In genomic region chr13:114074671-114075315, GRCh38 we compare ENCODE assay signal across 23 cellular contexts. TPM values are rescaled to one million over a fixed set of nuclear protein-coding genes. Genes with fewer than 3 reads are reported as not detected.
DNase-seq lines count a peak whose midpoint lies in the region; ATAC-seq and TF ChIP-seq lines count a peak whose summit lies in the region.
"Had no signal": no experiment of that assay in that cellular context is flagged by ENCODE, and none has a peak within 500 bp of the region (broad histone marks: within the 10 kb centered on the region; RNA-seq: fewer than 3 reads in every experiment).

No MANE protein-coding gene starts in this region.

- no peak for ATAC-seq in activated T-helper 17 cell treated with anti-CD3 and anti-CD28 coated beads, Interleukin-2, amount 50 U/mL, for 72 hours (replicated peaks)
- ATAC-seq: activated CD4-positive, CD25-positive, alpha-beta regulatory T cell treated with anti-CD3 and anti-CD28 coated beads, Interleukin-2, amount 50 U/mL, for 24 hours; gastroesophageal sphincter had no signal

- no peaks in the 10 kb centered on the region for H3K27me3 ChIP-seq in BLaER1 treated with 17β-estradiol and CSF1 and Interleukin-3, amounts not matched to agents 10 nM and 100 nM
- no peaks in the 10 kb centered on the region for H3K27me3 ChIP-seq in neural progenitor cell
- H3K27me3 ChIP-seq in H7 (ENCODE audit: control insufficient read depth, insufficient read depth, low read length): no peaks in the 10 kb centered on the region
- H3K27me3 ChIP-seq: esophagus muscularis mucosa, gastroesophageal sphincter, neutrophil, testis had no signal

- H3K4me3 ChIP-seq in BLaER1 treated with 17β-estradiol and CSF1 and Interleukin-3, amounts not matched to agents 10 nM and 100 nM: no peak overlapping the region
- H3K4me3 ChIP-seq in neural progenitor cell (no peak overlapping the region), H7 (ENCODE audit: insufficient read depth, low read depth, low read length) (no peak overlapping the region)
- H3K4me3 ChIP-seq: esophagus muscularis mucosa, gastroesophageal sphincter, HAP-1, SK-N-MC had no signal

- TF ChIP-seq CTCF in neural progenitor cell (IDR thresholded peaks at IDR 0.05): no peak

- no peaks in the 10 kb centered on the region for H3K79me2 ChIP-seq in neural progenitor cell (ENCODE audit: low read depth)

- peak overlapping the region; percentile 8 to 86 (median 70); a peak in 21 of 22 replicates for H3K4me2 ChIP-seq in BLaER1 treated with 17β-estradiol and CSF1 and Interleukin-3, amounts not matched to agents 10 nM and 100 nM
- no peak overlapping the region for H3K4me2 ChIP-seq in neural progenitor cell

- peak overlapping the region in 7 of 11 experiments; percentile 1 to 55 (median 18); a peak in 6 of 22 replicates for H3K27ac ChIP-seq in BLaER1 treated with 17β-estradiol and CSF1 and Interleukin-3, amounts not matched to agents 10 nM and 100 nM
- no peak overlapping the region for H3K27ac ChIP-seq in neural progenitor cell
- H3K27ac ChIP-seq: neutrophil, SK-N-MC had no signal

- H3K27ac Mint-ChIP-seq in activated T-cell treated with anti-CD3 and anti-CD28 coated beads, Interleukin-2, amount 50 U/mL, for 24 hours: peak overlapping the region; percentile 76
- H3K27ac Mint-ChIP-seq in activated T-helper 17 cell treated with anti-CD3 and anti-CD28 coated beads, Interleukin-2, amount 50 U/mL, for 72 hours: peak overlapping the region; percentile 5
- H3K27ac Mint-ChIP-seq in neural progenitor cell: peak overlapping the region; percentile 64

- peak overlapping the region in 8 of 11 experiments; percentile 5 to 64 (median 31); a peak in 11 of 22 replicates for H3K9ac ChIP-seq in BLaER1 treated with 17β-estradiol and CSF1 and Interleukin-3, amounts not matched to agents 10 nM and 100 nM
- H3K9ac ChIP-seq in neural progenitor cell: no peak overlapping the region

- H3F3A ChIP-seq in neural progenitor cell (ENCODE audit: low read depth): peaks cover 29% of the 10 kb centered on the region

- H3K9me3 ChIP-seq in BLaER1 treated with 17β-estradiol and CSF1 and Interleukin-3, amounts not matched to agents 10 nM and 100 nM (replicated peaks in 1 of 11): peaks cover 0 to 5% (median 0%) of the 10 kb centered on the region in 11 experiments; a peak in 3 of 22 replicates
- H3K9me3 ChIP-seq in neural progenitor cell (ENCODE audit: low read depth): no peaks in the 10 kb centered on the region
- H3K9me3 ChIP-seq: esophagus muscularis mucosa, gastroesophageal sphincter, HAP-1, neutrophil, testis had no signal

- H2AFZ ChIP-seq in neural progenitor cell (replicated peaks): no peak overlapping the region

- peaks cover 37% of the 10 kb centered on the region for H3K4me1 Mint-ChIP-seq in activated T-cell treated with anti-CD3 and anti-CD28 coated beads, Interleukin-2, amount 50 U/mL, for 24 hours (ENCODE audit: low read depth)
- H3K4me1 Mint-ChIP-seq in activated T-helper 17 cell treated with anti-CD3 and anti-CD28 coated beads, Interleukin-2, amount 50 U/mL, for 72 hours: peaks cover 9% of the 10 kb centered on the region
- peaks cover 75% of the 10 kb centered on the region for H3K4me1 Mint-ChIP-seq in neural progenitor cell

- H3K4me1 ChIP-seq in BLaER1 treated with 17β-estradiol and CSF1 and Interleukin-3, amounts not matched to agents 10 nM and 100 nM: peaks cover 64 to 90% (median 81%) of the 10 kb centered on the region in 10 experiments
- peaks cover 29% of the 10 kb centered on the region for H3K4me1 ChIP-seq in neural progenitor cell
- H3K4me1 ChIP-seq: testis had no signal

- H3K27me3 Mint-ChIP-seq in activated T-cell treated with anti-CD3 and anti-CD28 coated beads, Interleukin-2, amount 50 U/mL, for 24 hours: no peaks in the 10 kb centered on the region
- no peaks in the 10 kb centered on the region for H3K27me3 Mint-ChIP-seq in activated T-helper 17 cell treated with anti-CD3 and anti-CD28 coated beads, Interleukin-2, amount 50 U/mL, for 72 hours
- peaks cover 9% of the 10 kb centered on the region for H3K27me3 Mint-ChIP-seq in neural progenitor cell (ENCODE audit: insufficient read depth, low read depth)

- peaks cover 39 to 80% (median 58%) of the 10 kb centered on the region in 11 experiments; a peak in 21 of 22 replicates for H4K20me1 ChIP-seq in BLaER1 treated with 17β-estradiol and CSF1 and Interleukin-3, amounts not matched to agents 10 nM and 100 nM
- H4K20me1 ChIP-seq in neural progenitor cell (ENCODE audit: low read depth): no peaks in the 10 kb centered on the region

- peaks cover 23 to 61% (median 35%) of the 10 kb centered on the region in 11 experiments; a peak in 20 of 22 replicates for H3K36me3 ChIP-seq in BLaER1 treated with 17β-estradiol and CSF1 and Interleukin-3, amounts not matched to agents 10 nM and 100 nM
- H3K36me3 ChIP-seq in neural progenitor cell (no peaks in the 10 kb centered on the region), H7 (replicated peaks; ENCODE audit: control insufficient read depth, insufficient read depth, low read length) (no peaks in the 10 kb centered on the region; the same call in 1 of the 2 replicates)
- H3K36me3 ChIP-seq: HAP-1, neutrophil had no signal

- DNase-seq in activated T-cell treated with anti-CD3 and anti-CD28 coated beads, Interleukin-2, amount 50 U/mL, for 24 hours: no peak
- DNase-seq in activated T-cell treated with anti-CD3 and anti-CD28 coated beads for 4 hours: no peak
- DNase-seq in neural progenitor cell (ENCODE audit: low spot score): no peak
- no peak for DNase-seq in H7
- DNase-seq in dedifferentiated amniotic fluid mesenchymal stem cell (ENCODE audit: extremely low spot score): no peak
- no peak for DNase-seq in activated gamma-delta T cell (lab: John Stamatoyannopoulos, UW)
- DNase-seq: activated naive CD4-positive, alpha-beta T cell; cerebellar nuclear complex; effector CD8-positive, alpha-beta T cell; EL; Karpas-422; NCI-H2029 treated with DMSO at 0.1 percent for 48 hours; stimulated activated CD8-positive, alpha-beta memory T cell treated with anti-CD3 and anti-CD28 coated beads, Interleukin-4, amount 100 ng/mL, for 48 hours; T-helper 9 cell; testis had no signal

- no peak overlapping the region for H3K4me3 Mint-ChIP-seq in activated T-cell treated with anti-CD3 and anti-CD28 coated beads, Interleukin-2, amount 50 U/mL, for 24 hours
- no peak overlapping the region for H3K4me3 Mint-ChIP-seq in activated T-helper 17 cell treated with anti-CD3 and anti-CD28 coated beads, Interleukin-2, amount 50 U/mL, for 72 hours
- peak overlapping the region; percentile 52 for H3K4me3 Mint-ChIP-seq in neural progenitor cell

- peaks cover 2% of the 10 kb centered on the region for H3K9me3 Mint-ChIP-seq in activated T-cell treated with anti-CD3 and anti-CD28 coated beads, Interleukin-2, amount 50 U/mL, for 24 hours
- H3K9me3 Mint-ChIP-seq in activated T-helper 17 cell treated with anti-CD3 and anti-CD28 coated beads, Interleukin-2, amount 50 U/mL, for 72 hours: no peaks in the 10 kb centered on the region
- no peaks in the 10 kb centered on the region for H3K9me3 Mint-ChIP-seq in neural progenitor cell

- H3K36me3 Mint-ChIP-seq in activated T-cell treated with anti-CD3 and anti-CD28 coated beads, Interleukin-2, amount 50 U/mL, for 24 hours (ENCODE audit: low read depth): peaks cover 48% of the 10 kb centered on the region
- H3K36me3 Mint-ChIP-seq in activated T-helper 17 cell treated with anti-CD3 and anti-CD28 coated beads, Interleukin-2, amount 50 U/mL, for 72 hours (ENCODE audit: low read depth): peaks cover 61% of the 10 kb centered on the region
- H3K36me3 Mint-ChIP-seq in neural progenitor cell: peaks cover 23% of the 10 kb centered on the region

RNA-seq across cellular contexts. Expression of gene RASA3, which starts 57.6 kb away (rescaled TPM):
- 10 to 100 TPM; 18.4 to 62.5 TPM for total RNA-seq in activated T-helper 17 cell treated with anti-CD3 and anti-CD28 coated beads, Interleukin-2, amount 50 U/mL, for 72 hours
- total RNA-seq in neural progenitor cell (ENCODE audit: low replicate concordance): 2.9 and 6.0 TPM in 2 replicates
- total RNA-seq in H7 (2014; rRNA removed; shearing (Covaris generic)): 15.3 and 16.5 TPM in 2 replicates

Comparison
In these comparisons a context has a peak if more than half of its experiments do, and no peak if none do; other contexts are left out.
1. H3K27ac Mint-ChIP-seq: peak in every context shown above with its lines; median percentile 76 in activated T-cell treated with anti-CD3 and anti-CD28 coated beads, Interleukin-2, amount 50 U/mL, for 24 hours; 64 in neural progenitor cell; 5 in activated T-helper 17 cell treated with anti-CD3 and anti-CD28 coated beads, Interleukin-2, amount 50 U/mL, for 72 hours.